In the genomic region with DNA sequence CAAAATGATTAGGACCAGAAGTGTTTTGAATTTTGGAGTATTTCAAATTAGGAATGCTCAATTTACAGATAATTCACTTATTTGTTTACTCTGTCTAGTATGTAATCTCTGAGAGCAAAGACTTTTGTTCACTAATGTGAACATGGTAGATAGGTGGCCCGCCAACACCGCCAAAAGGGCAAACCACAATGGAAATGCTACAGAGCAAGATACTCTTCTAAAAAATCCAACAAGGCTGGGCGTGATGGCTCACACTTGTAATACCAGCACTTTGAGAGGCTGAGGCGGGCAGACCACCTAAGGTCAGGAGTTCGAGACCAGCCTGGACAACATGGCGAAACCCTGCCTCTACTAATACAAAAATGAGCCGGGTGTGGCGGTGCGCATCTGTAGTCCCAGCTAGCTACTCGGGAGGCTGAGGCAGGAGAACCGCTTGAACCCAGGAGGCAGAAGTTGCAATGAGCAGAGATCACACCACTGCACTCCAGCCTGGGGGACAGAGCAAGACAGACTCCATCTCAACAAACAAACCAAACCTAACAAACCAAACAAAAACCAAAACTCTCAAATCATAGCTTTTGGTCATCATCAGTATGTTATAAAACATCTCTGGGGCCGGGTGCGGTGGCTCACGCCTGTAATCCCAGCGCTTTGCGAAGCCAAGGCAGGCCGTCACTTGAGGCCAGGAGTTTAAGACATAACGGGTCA, we compare ENCODE assay signal across 9 cellular contexts. TPM values are rescaled to one million over a fixed set of nuclear protein-coding genes. Genes with fewer than 3 reads are reported as not detected.
DNase-seq lines count a peak whose midpoint lies in the region; ATAC-seq, FAIRE-seq and TF ChIP-seq lines count a peak whose summit lies in the region.
"Had no signal": no experiment of that assay in that cellular context is flagged by ENCODE, and none has a peak within 500 bp of the region (broad histone marks: within the 10 kb centered on the region; RNA-seq: fewer than 3 reads in every experiment).

No MANE protein-coding gene starts in this region.

- CTCF ChIA-PET in CD8-positive, alpha-beta T cell (lab: Charles Lee): no interaction called here

- no peaks in the 10 kb centered on the region for H3K27me3 Mint-ChIP-seq in CD8-positive, alpha-beta T cell (ENCODE audit: low read depth)
- no peaks in the 10 kb centered on the region for H3K27me3 Mint-ChIP-seq in astrocyte (ENCODE audit: low read depth, unreplicated experiment)
- peaks cover 0 to 3% (median 0%) of the 10 kb centered on the region in 5 donors for H3K27me3 Mint-ChIP-seq in naive thymus-derived CD8-positive, alpha-beta T cell

- no peaks in the 10 kb centered on the region for H3K9me3 Mint-ChIP-seq in CD8-positive, alpha-beta T cell
- no peaks in the 10 kb centered on the region for H3K9me3 Mint-ChIP-seq in astrocyte (ENCODE audit: unreplicated experiment)
- H3K9me3 Mint-ChIP-seq in naive thymus-derived CD8-positive, alpha-beta T cell: no peaks in the 10 kb centered on the region

- peak overlapping the region; percentile 87 for H3K4me2 ChIP-seq in astrocyte (ENCODE audit: low read length)

- H2AFZ ChIP-seq in astrocyte (ENCODE audit: low read depth, low read length): no peak overlapping the region

- H3K79me2 ChIP-seq in astrocyte (ENCODE audit: insufficient read depth, low read length): peaks cover 71% of the 10 kb centered on the region

- peaks cover 59% of the 10 kb centered on the region for H3K36me3 Mint-ChIP-seq in CD8-positive, alpha-beta T cell
- H3K36me3 Mint-ChIP-seq in astrocyte (ENCODE audit: low read depth, unreplicated experiment): no peaks in the 10 kb centered on the region
- peaks cover 0 to 62% (median 8%) of the 10 kb centered on the region in 3 donors for H3K36me3 Mint-ChIP-seq in naive thymus-derived CD8-positive, alpha-beta T cell

- peaks cover 28% of the 10 kb centered on the region for H3K4me1 ChIP-seq in CD8-positive, alpha-beta T cell (ENCODE audit: insufficient read depth, low read length)
- no peaks in the 10 kb centered on the region for H3K4me1 ChIP-seq in HUES48 (ENCODE audit: control insufficient read depth, insufficient read depth, low read length)
- peaks cover 11% of the 10 kb centered on the region for H3K4me1 ChIP-seq in astrocyte (ENCODE audit: insufficient read depth, low read length)

- no peaks in the 10 kb centered on the region for H3K9me3 ChIP-seq in CD8-positive, alpha-beta T cell (ENCODE audit: low read length)
- H3K9me3 ChIP-seq in HUES48 (ENCODE audit: control insufficient read depth, insufficient read depth, low read length): no peaks in the 10 kb centered on the region
- no peaks in the 10 kb centered on the region for H3K9me3 ChIP-seq in astrocyte (ENCODE audit: insufficient read depth, low read depth, low read length)

- peak overlapping the region; percentile 11 for H3K27ac Mint-ChIP-seq in CD8-positive, alpha-beta T cell
- no peak overlapping the region for H3K27ac Mint-ChIP-seq in astrocyte (ENCODE audit: unreplicated experiment)
- peak overlapping the region; percentile 61 to 100 (median 100) for H3K27ac Mint-ChIP-seq in naive thymus-derived CD8-positive, alpha-beta T cell

- no peaks in the 10 kb centered on the region for H3K27me3 ChIP-seq in CD8-positive, alpha-beta T cell (ENCODE audit: insufficient read depth, low read length)
- H3K27me3 ChIP-seq in HUES48 (ENCODE audit: control insufficient read depth, insufficient read depth, low read length) (no peaks in the 10 kb centered on the region), astrocyte (ENCODE audit: insufficient read depth, low read length) (no peaks in the 10 kb centered on the region)

- DNase-seq in CD8-positive, alpha-beta T cell: no peak
- DNase-seq in astrocyte (ENCODE audit: low read depth) (no peak), NCI-H526 treated with DMSO at 0.1 percent for 48 hours (lab: John Stamatoyannopoulos, UW) (no peak), NCI-H2081 (lab: John Stamatoyannopoulos, UW) (no peak), mesenteric fat pad (ENCODE audit: low spot score) (no peak)
- DNase-seq in naive thymus-derived CD8-positive, alpha-beta T cell: no peak
- DNase-seq: NCI-H2029 had no signal

- H3K4me3 Mint-ChIP-seq in CD8-positive, alpha-beta T cell: peak overlapping the region; percentile 95
- H3K4me3 Mint-ChIP-seq in astrocyte (ENCODE audit: unreplicated experiment): peak overlapping the region; percentile 90
- peak overlapping the region; percentile 39 to 100 (median 99) for H3K4me3 Mint-ChIP-seq in naive thymus-derived CD8-positive, alpha-beta T cell

- H3K4me3 ChIP-seq in CD8-positive, alpha-beta T cell (ENCODE audit: low read depth, low read length): no peak overlapping the region
- H3K4me3 ChIP-seq in HUES48 (ENCODE audit: low read depth, low read length) (peak overlapping the region; percentile 99), astrocyte (ENCODE audit: insufficient read depth, low read depth, low read length) (peak overlapping the region; percentile 31)

- ATAC-seq in CD8-positive, alpha-beta T cell: no peak
- no peak for ATAC-seq in naive thymus-derived CD8-positive, alpha-beta T cell
- ATAC-seq in GM18867 (IDR thresholded peaks at IDR 0.05; ENCODE audit: unreplicated experiment): no peak

- intact Hi-C loops in CD8-positive, alpha-beta T cell (cut with DNase I, micrococcal nuclease): loop anchor here (5.0 to 10.0 kb wide), 7 partner anchors 119 to 1131 kb away; partner anchors contain the start of genes EHBP1 (in 1 of the 2), PAPOLG (in 1 of the 2), PEX13 (in 1 of the 2) and PUS10 (in 1 of the 2)

- no peak for TF ChIP-seq CTCF in CD8-positive, alpha-beta T cell (IDR thresholded peaks at IDR 0.05)
- TF ChIP-seq CTCF in astrocyte (IDR thresholded peaks at IDR 0.05; ENCODE audit: insufficient read depth, low read depth, low read length): no peak

- H3K4me1 Mint-ChIP-seq in CD8-positive, alpha-beta T cell (ENCODE audit: low read depth): peaks cover 33% of the 10 kb centered on the region
- H3K4me1 Mint-ChIP-seq in astrocyte (ENCODE audit: low read depth, unreplicated experiment): peaks cover 9% of the 10 kb centered on the region
- peaks cover 13 to 38% (median 33%) of the 10 kb centered on the region in 4 donors for H3K4me1 Mint-ChIP-seq in naive thymus-derived CD8-positive, alpha-beta T cell

- no peak overlapping the region for H3K27ac ChIP-seq in CD8-positive, alpha-beta T cell (ENCODE audit: low read depth, low read length)
- H3K27ac ChIP-seq in HUES48 (ENCODE audit: low read depth, low read length) (no peak overlapping the region), astrocyte (ENCODE audit: low read depth, low read length) (no peak overlapping the region)

- peaks cover 25% of the 10 kb centered on the region for H3K36me3 ChIP-seq in CD8-positive, alpha-beta T cell (ENCODE audit: insufficient read depth, low read length)
- H3K36me3 ChIP-seq in HUES48 (ENCODE audit: control insufficient read depth, insufficient read depth, low read length) (peaks cover 50% of the 10 kb centered on the region), astrocyte (ENCODE audit: insufficient read depth, low read length) (peaks cover 29% of the 10 kb centered on the region)

- H3K9ac ChIP-seq in HUES48 (ENCODE audit: low read depth, low read length) (no peak overlapping the region), astrocyte (ENCODE audit: low read length) (no peak overlapping the region)

- POLR2A ChIA-PET in CD8-positive, alpha-beta T cell (lab: Charles Lee): no interaction called here
- POLR2A ChIA-PET in naive thymus-derived CD8-positive, alpha-beta T cell (lab: Charles Lee): interaction anchor here (1.5 to 2.8 kb wide), 2 partner anchors 20 to 31 kb away, joined by 6 to 8 read pairs; partner anchors contain the start of gene COMMD1

- FAIRE-seq in astrocyte (lab: Jason Lieb, UNC): no peak

- H4K20me1 ChIP-seq in astrocyte (ENCODE audit: insufficient read depth, low read length): peaks cover 50% of the 10 kb centered on the region

RNA-seq across cellular contexts. Expression of gene CCT4, which starts 2.4 kb away (rescaled TPM):
- total RNA-seq in CD8-positive, alpha-beta T cell: 100 to 1,000 TPM; 102 to 106 TPM
- total RNA-seq in astrocyte (203 and 220 TPM in 2 replicates), mesenteric fat pad (107 TPM)
- total RNA-seq in naive thymus-derived CD8-positive, alpha-beta T cell: 100 to 1,000 TPM; 109 to 114 TPM
- 100 to 1,000 TPM; 153 to 169 (median 164) TPM for polyA plus RNA-seq in naive thymus-derived CD8-positive, alpha-beta T cell

RNA-seq across cellular contexts. Expression of gene COMMD1, which starts 19.4 kb away (rescaled TPM):
- total RNA-seq in CD8-positive, alpha-beta T cell: 10 to 100 TPM in 1 of 2 experiments, 1 to 10 TPM in 1; 8.8 to 11.2 TPM
- total RNA-seq in astrocyte: 30.3 and 32.0 TPM in 2 replicates
- 10 to 100 TPM; 15.2 to 18.9 TPM for total RNA-seq in naive thymus-derived CD8-positive, alpha-beta T cell
- 10 to 100 TPM; 48.4 to 63.4 (median 63.0) TPM for polyA plus RNA-seq in naive thymus-derived CD8-positive, alpha-beta T cell
- total RNA-seq in mesenteric fat pad: 38.0 TPM

RNA-seq across cellular contexts. Expression of gene FAM161A, which starts 32.2 kb away (rescaled TPM):
- under 1 TPM; 0.56 to 0.81 TPM for total RNA-seq in CD8-positive, alpha-beta T cell
- 2.8 and 2.9 TPM in 2 replicates for total RNA-seq in astrocyte
- total RNA-seq in naive thymus-derived CD8-positive, alpha-beta T cell: 1 to 10 TPM; 5.6 to 6.1 TPM
- polyA plus RNA-seq in naive thymus-derived CD8-positive, alpha-beta T cell: 1 to 10 TPM; 1.8 TPM
- total RNA-seq in mesenteric fat pad: 1.00 TPM
